In genomic region chr1:227225715-227226346, GRCh38 we compare ENCODE assay signal across 9 cellular contexts.
DNase-seq lines count a peak whose midpoint lies in the region; TF ChIP-seq lines count a peak whose summit lies in the region.
"Had no signal": no experiment of that assay in that cellular context is flagged by ENCODE, and none has a peak within 500 bp of the region (broad histone marks: within the 10 kb centered on the region; RNA-seq: fewer than 3 reads in every experiment).

No MANE protein-coding gene starts in this region.

- no peak overlapping the region for H3K4me3 ChIP-seq in kidney epithelial cell (ENCODE audit: low read depth, low read length)

- no peaks in the 10 kb centered on the region for H3K27me3 ChIP-seq in kidney epithelial cell (ENCODE audit: control insufficient read depth, insufficient read depth, low read length)

- TF ChIP-seq CTCF in AG09319 (IDR thresholded peaks at IDR 0.05; ENCODE audit: low read depth, low read length) (no peak), kidney epithelial cell (IDR thresholded peaks at IDR 0.05; ENCODE audit: insufficient read depth, low read length, poor library complexity, severe bottlenecking) (no peak)

- no peaks in the 10 kb centered on the region for H3K36me3 ChIP-seq in kidney epithelial cell (ENCODE audit: control insufficient read depth, insufficient read depth, low read length)

- DNase-seq in AG09319 (ENCODE audit: extremely low read depth, low read depth) (peak; percentile 29), Kasumi-1 (lab: John Stamatoyannopoulos, UW) (peak; percentile 67 to 78), amniotic epithelial cell (ENCODE audit: low read depth) (peak; percentile 62), kidney epithelial cell (ENCODE audit: low read depth) (peak; percentile 57), UCSD-AML1 (lab: John Stamatoyannopoulos, UW; ENCODE audit: unreplicated experiment) (no peak), NCI-H748 (lab: John Stamatoyannopoulos, UW; ENCODE audit: unreplicated experiment) (no peak), activated gamma-delta T cell (lab: John Stamatoyannopoulos, UW) (no peak), NCI-H1436 (lab: John Stamatoyannopoulos, UW) (no peak)
- DNase-seq: GOT3 had no signal

Comparison
In these comparisons a context has a peak if more than half of its experiments do, and no peak if none do; other contexts are left out.
1. DNase-seq: peak in AG09319 (single experiment), Kasumi-1 (2 of 2), amniotic epithelial cell (single experiment) and kidney epithelial cell (single experiment); none in UCSD-AML1 (single experiment), NCI-H748 (single experiment), activated gamma-delta T cell (single experiment) and NCI-H1436 (single experiment).